13 cellular contexts compared by ENCODE assay signal in the genomic region with DNA sequence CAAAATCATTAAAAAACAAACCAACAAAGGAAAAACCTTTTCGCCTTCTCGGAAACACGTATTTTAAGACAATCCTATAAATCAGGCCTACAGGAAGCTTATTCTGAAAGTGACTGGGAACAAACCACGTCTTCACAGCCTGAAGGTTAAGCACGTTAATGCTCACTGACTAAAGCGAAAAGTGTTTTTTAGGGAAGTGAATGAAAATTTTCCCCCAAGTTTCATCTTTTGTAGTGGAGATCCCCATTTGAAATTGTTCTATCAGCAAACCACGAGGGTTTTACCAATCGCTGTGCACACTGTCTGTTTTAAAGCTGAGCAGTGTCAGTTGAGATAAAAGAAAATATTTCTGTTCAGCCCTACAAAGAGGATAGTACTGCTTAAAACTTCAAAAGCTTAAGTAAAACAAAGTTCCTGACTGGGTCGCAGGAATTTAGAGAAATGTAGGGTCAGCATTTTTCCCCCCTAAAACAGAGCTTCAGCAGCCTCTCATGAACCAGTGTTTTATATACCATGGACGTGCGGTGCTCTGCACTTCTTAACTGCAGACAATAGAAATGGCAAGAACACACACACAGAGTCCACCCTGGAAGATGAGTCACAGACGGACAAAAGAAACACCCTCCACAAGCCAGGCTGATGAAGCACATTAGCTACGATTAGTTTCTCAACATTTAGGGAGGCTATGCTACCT. TPM values are rescaled to one million over a fixed set of nuclear protein-coding genes. Genes with fewer than 3 reads are reported as not detected.
DNase-seq lines count a peak whose midpoint lies in the region; ATAC-seq and TF ChIP-seq lines count a peak whose summit lies in the region.
"Had no signal": no experiment of that assay in that cellular context is flagged by ENCODE, and none has a peak within 500 bp of the region (broad histone marks: within the 10 kb centered on the region; RNA-seq: fewer than 3 reads in every experiment).

No MANE protein-coding gene starts in this region.

- peaks cover 50% of the 10 kb centered on the region for H3K4me1 ChIP-seq in skeletal muscle satellite cell (ENCODE audit: control insufficient read depth, insufficient read depth, low read length)
- peaks cover 0 to 8% (median 3%) of the 10 kb centered on the region in 4 donors for H3K4me1 ChIP-seq in esophagus muscularis mucosa
- no peaks in the 10 kb centered on the region for H3K4me1 ChIP-seq in aorta (ENCODE audit: control insufficient read depth in 1 of 2, insufficient read depth in 2 of 2, low read length in 2 of 2)

- ATAC-seq in GM18867 (IDR thresholded peaks at IDR 0.05; ENCODE audit: unreplicated experiment) (no peak), aorta (ENCODE audit: low FRiP score) (no peak)

- no peak overlapping the region for H3K4me3 ChIP-seq in astrocyte of the spinal cord (ENCODE audit: low read depth, low read length)
- no peak overlapping the region for H3K4me3 ChIP-seq in foreskin fibroblast (ENCODE audit: low read depth in 1 of 2, low read length in 2 of 2)
- H3K4me3 ChIP-seq in skeletal muscle satellite cell (ENCODE audit: low read length), result no peak overlapping the region
- no peak overlapping the region for H3K4me3 ChIP-seq in esophagus muscularis mucosa
- H3K4me3 ChIP-seq in aorta (ENCODE audit: low read length in 2 of 2), result no peak overlapping the region
- H3K4me3 ChIP-seq: upper lobe of left lung had no signal

- in situ Hi-C loops in astrocyte of the spinal cord (cut with HindIII; ENCODE audit: low sequenced_read_pairs), result no loop called here

- peak in 47 of 76 experiments; percentile 16 to 81 (median 45) for DNase-seq in HUDEP-2 (lab: John Stamatoyannopoulos, UW; ENCODE audit: unreplicated experiment in 76 of 76)
- peak; percentile 83 for DNase-seq in astrocyte of the spinal cord (ENCODE audit: low read depth, low spot score)
- DNase-seq in foreskin fibroblast, result peak; percentile 51 to 69
- no peak for DNase-seq in esophagus muscularis mucosa (ENCODE audit: extremely low spot score)
- no peak for DNase-seq in stimulated activated CD4-positive, alpha-beta T cell treated with anti-CD3 and anti-CD28 coated beads, Interleukin-2, amount 100 ng/mL, for 24 hours
- DNase-seq in aorta, result no peak
- DNase-seq: DMS153, GOT3, T1000, upper lobe of left lung had no signal

- no peak for TF ChIP-seq POLR2A in esophagus muscularis mucosa (IDR thresholded peaks at IDR 0.05; ENCODE audit: low read depth)

- H3K4me2 ChIP-seq in skeletal muscle satellite cell (ENCODE audit: low read length), result peak overlapping the region; percentile 30

- 59% methylated on average over 13 of the region's 13 CpGs for WGBS in esophagus muscularis mucosa
- 79 to 82% methylated on average over 13 of the region's 13 CpGs for WGBS in aorta, 2 donors

- H3K36me3 ChIP-seq in skeletal muscle satellite cell (ENCODE audit: insufficient read depth, low read length) (no peaks in the 10 kb centered on the region), esophagus muscularis mucosa (no peaks in the 10 kb centered on the region), aorta (ENCODE audit: control insufficient read depth in 1 of 2, insufficient read depth in 2 of 2, low read length in 1 of 2) (no peaks in the 10 kb centered on the region)
- H3K36me3 ChIP-seq: neutrophil, upper lobe of left lung had no signal

- intact Hi-C loops in esophagus muscularis mucosa (cut with DNase I) (no loop called here), aorta (cut with DNase I) (no loop called here)

- H3K9ac ChIP-seq in skeletal muscle satellite cell (ENCODE audit: low read depth, low read length), result no peak overlapping the region

- H3K27ac ChIP-seq in esophagus muscularis mucosa (replicated peaks in 1 of 4) (no peak overlapping the region), aorta (ENCODE audit: low read depth in 1 of 2, low read length in 2 of 2) (no peak overlapping the region)
- H3K27ac ChIP-seq: neutrophil, upper lobe of left lung had no signal

- H3K9me3 ChIP-seq in skeletal muscle satellite cell (replicated peaks; ENCODE audit: low read length), result no peaks in the 10 kb centered on the region
- H3K9me3 ChIP-seq in esophagus muscularis mucosa, result no peaks in the 10 kb centered on the region
- no peaks in the 10 kb centered on the region for H3K9me3 ChIP-seq in aorta (ENCODE audit: control insufficient read depth, low read length)
- H3K9me3 ChIP-seq: neutrophil, upper lobe of left lung had no signal

- TF ChIP-seq CTCF in astrocyte of the spinal cord (IDR thresholded peaks at IDR 0.05; ENCODE audit: low read depth, low read length), result no peak
- TF ChIP-seq CTCF in foreskin fibroblast (IDR thresholded peaks at IDR 0.05; ENCODE audit: low read depth, low read length), result no peak
- no peak for TF ChIP-seq CTCF in esophagus muscularis mucosa (IDR thresholded peaks at IDR 0.05)

- H3K27me3 ChIP-seq in skeletal muscle satellite cell (ENCODE audit: control insufficient read depth, insufficient read depth, low read length) (no peaks in the 10 kb centered on the region), esophagus muscularis mucosa (no peaks in the 10 kb centered on the region), aorta (ENCODE audit: control insufficient read depth in 1 of 2, insufficient read depth in 2 of 2, low read length in 1 of 2) (no peaks in the 10 kb centered on the region)
- H3K27me3 ChIP-seq: upper lobe of left lung had no signal

- TF ChIP-seq EP300 in esophagus muscularis mucosa (IDR thresholded peaks at IDR 0.05), result no peak

RNA-seq across cellular contexts. Expression of a gene that starts 34.9 kb away (rescaled TPM):
- 6.6 and 7.9 TPM in 2 replicates for total RNA-seq in skeletal muscle satellite cell (2012; rRNA removed)
- total RNA-seq in esophagus muscularis mucosa, result 10 to 100 TPM in 2 of 4 donors, 1 to 10 TPM in 2; 7.6 to 13.1 (median 9.5) TPM
- 1 to 10 TPM; 6.0 to 9.4 TPM for total RNA-seq in aorta
- 1 to 10 TPM; 1.5 to 2.6 TPM for polyA plus RNA-seq in aorta

Comparison
In these comparisons a context has a peak if more than half of its experiments do, and no peak if none do; other contexts are left out.
1. DNase-seq: peak in HUDEP-2 (47 of 76), astrocyte of the spinal cord (single experiment) and foreskin fibroblast (2 of 2); none in esophagus muscularis mucosa (single experiment), stimulated activated CD4-positive, alpha-beta T cell treated with anti-CD3 and anti-CD28 coated beads, Interleukin-2, amount 100 ng/mL, for 24 hours (0 of 2) and aorta (0 of 2).